20 cellular contexts compared by ENCODE assay signal in genomic region chr1:220378571-220379302, GRCh38.
A peak's percentile ranks its signal among the peaks of the same experiment; 100 is the strongest.
DNase-seq lines count a peak whose midpoint lies in the region; ATAC-seq and TF ChIP-seq lines count a peak whose summit lies in the region.
"Had no signal": no experiment of that assay in that cellular context is flagged by ENCODE, and none has a peak within 500 bp of the region (broad histone marks: within the 10 kb centered on the region; RNA-seq: fewer than 3 reads in every experiment).

No MANE protein-coding gene starts in this region.

- no peak overlapping the region for H2AFZ ChIP-seq in Karpas-422 (ENCODE audit: low read length)
- H2AFZ ChIP-seq: PC-9 had no signal

- H4K20me1 ChIP-seq in Karpas-422 (ENCODE audit: insufficient read depth, low read depth, low read length) = no peaks in the 10 kb centered on the region

- H3K9me3 ChIP-seq in Peyer's patch = no peaks in the 10 kb centered on the region
- no peaks in the 10 kb centered on the region for H3K9me3 ChIP-seq in Karpas-422 (ENCODE audit: low read length)

- H3K79me2 ChIP-seq in Karpas-422 (ENCODE audit: low read length) = no peaks in the 10 kb centered on the region

- ATAC-seq in foreskin keratinocyte (peak; percentile 44), HG02588 (IDR thresholded peaks at IDR 0.05; ENCODE audit: unreplicated experiment) (no peak), Right ventricle myocardium inferior (no peak)
- ATAC-seq: T-cell had no signal

- no peak overlapping the region for H3K4me2 ChIP-seq in Karpas-422 (ENCODE audit: low read depth, low read length, poor library complexity, severe bottlenecking)
- H3K4me2 ChIP-seq: PC-9 had no signal

- peaks cover 0 to 3% (median 0%) of the 10 kb centered on the region in 4 donors for H3K4me1 ChIP-seq in Peyer's patch
- H3K4me1 ChIP-seq in foreskin keratinocyte = no peaks in the 10 kb centered on the region
- H3K4me1 ChIP-seq in Karpas-422 (ENCODE audit: low read length) = no peaks in the 10 kb centered on the region

- H3K27ac ChIP-seq in Peyer's patch (peak overlapping the region in 2 of 4 donors; percentile 66 to 67), foreskin keratinocyte (no peak overlapping the region), Karpas-422 (ENCODE audit: low read length) (no peak overlapping the region)
- H3K27ac ChIP-seq: 22Rv1, HL-60, PC-9 had no signal

- no peaks in the 10 kb centered on the region for H3K9me2 ChIP-seq in Karpas-422 (replicated peaks; ENCODE audit: insufficient read depth, low read length)

- H3K4me3 ChIP-seq in Peyer's patch (peak overlapping the region in 1 of 4 donors; percentile 12), Karpas-422 (ENCODE audit: low read length) (no peak overlapping the region)
- H3K4me3 ChIP-seq: PC-9 had no signal

- TF ChIP-seq POLR2A in Peyer's patch (IDR thresholded peaks at IDR 0.05) = no peak

- H3K36me3 ChIP-seq in Peyer's patch (no peaks in the 10 kb centered on the region), Karpas-422 (ENCODE audit: insufficient read depth, low read length) (no peaks in the 10 kb centered on the region)

- TF ChIP-seq CTCF in Peyer's patch (IDR thresholded peaks at IDR 0.05) (peak in 3 of 6 experiments; percentile 22 to 36 (median 35)), foreskin keratinocyte (conservative IDR thresholded peaks at IDR 0.05) (no peak)

- peak; percentile 22 for DNase-seq in NCI-H82 (lab: John Stamatoyannopoulos, UW)
- DNase-seq in NCI-H82 treated with DMSO at 0.1 percent for 48 hours (lab: John Stamatoyannopoulos, UW; ENCODE audit: unreplicated experiment) = no peak
- DNase-seq in Peyer's patch = peak in 2 of 3 donors; percentile 77 to 83
- no peak for DNase-seq in foreskin keratinocyte
- no peak for DNase-seq in epidermal melanocyte (ENCODE audit: insufficient read length, low spot score)
- no peak for DNase-seq in Karpas-422
- DNase-seq in Right ventricle myocardium inferior (ENCODE audit: missing footprints) = no peak
- DNase-seq: CD4-positive, alpha-beta memory T cell; DMS 273 treated with DMSO at 0.1 percent for 48 hours; HCEC 1CT; NCI-H1417 treated with DMSO at 0.1 percent for 48 hours; NCI-H2029; NCI-H2171; NCI-H446; NCI-H748 treated with DMSO at 0.1 percent for 48 hours; PC-9; T-cell had no signal

- no peaks in the 10 kb centered on the region for H3K27me3 ChIP-seq in Peyer's patch
- no peaks in the 10 kb centered on the region for H3K27me3 ChIP-seq in foreskin keratinocyte
- no peaks in the 10 kb centered on the region for H3K27me3 ChIP-seq in Karpas-422 (ENCODE audit: low read length)

- intact Hi-C loops in Right ventricle myocardium inferior (cut with DNase I) = no loop called here

- no peak overlapping the region for H3K9ac ChIP-seq in Karpas-422 (ENCODE audit: low read length)

Comparison
In these comparisons a context has a peak if more than half of its experiments do, and no peak if none do; other contexts are left out.
1. DNase-seq: peak in NCI-H82 (single experiment) and Peyer's patch (2 of 3); none in NCI-H82 treated with DMSO at 0.1 percent for 48 hours (single experiment), foreskin keratinocyte (0 of 2), epidermal melanocyte (single experiment), Karpas-422 (single experiment) and Right ventricle myocardium inferior (single experiment).